In genomic region chr1:180893614-180894013, GRCh38 we compare ENCODE assay signal across 34 cellular contexts. TPM values are rescaled to one million over a fixed set of nuclear protein-coding genes. Genes with fewer than 3 reads are reported as not detected.
"Had no signal": no experiment of that assay in that cellular context is flagged by ENCODE, and none has a peak within 500 bp of the region (broad histone marks: within the 10 kb centered on the region; RNA-seq: fewer than 3 reads in every experiment).

No MANE protein-coding gene starts in this region.

- ATAC-seq: activated CD8-positive, alpha-beta memory T cell treated with anti-CD3 and anti-CD28 coated beads, Interleukin-2, amount 10 ng/mL, durations not matched to agents 7 days and 5 days; activated CD8-positive, alpha-beta T cell treated with anti-CD3 and anti-CD28 coated beads for 36 hours; body of pancreas; left lobe of liver; mucosa of descending colon; natural killer cell treated with Interleukin-12 subunit alpha and Interleukin-12 subunit beta and Interleukin-15 and Interleukin-18, amount 100 ng/mL, for 72 hours; stimulated activated effector memory CD8-positive, alpha-beta T cell treated with anti-CD3 and anti-CD28 coated beads, Interleukin-12 subunit alpha, Interleukin-12 subunit beta, amount 100 ng/mL, for 72 hours had no signal

- H3K27me3 ChIP-seq: adrenal gland, body of pancreas, colonic mucosa, dorsolateral prefrontal cortex, ovary, sigmoid colon, uterus had no signal

- H3K9me3 Mint-ChIP-seq: activated CD8-positive, alpha-beta T cell treated with anti-CD3 and anti-CD28 coated beads for 36 hours; activated naive CD4-positive, alpha-beta T cell treated with anti-CD3 and anti-CD28 coated beads for 36 hours; activated naive CD8-positive, alpha-beta T cell treated with anti-CD3 and anti-CD28 coated beads for 36 hours; stimulated activated effector memory CD8-positive, alpha-beta T cell treated with anti-CD3 and anti-CD28 coated beads, Interleukin-12 subunit alpha, Interleukin-12 subunit beta, amount 100 ng/mL, for 72 hours; stimulated activated naive CD8-positive, alpha-beta T cell treated with anti-CD3 and anti-CD28 coated beads, Interleukin-15, Interleukin-2, amounts not matched to agents 100 ng/mL and 50 ng/mL, for 24 hours had no signal

- H3K27me3 Mint-ChIP-seq: activated CD8-positive, alpha-beta memory T cell treated with anti-CD3 and anti-CD28 coated beads, Interleukin-2, amount 10 ng/mL, durations not matched to agents 7 days and 5 days; activated CD8-positive, alpha-beta T cell treated with anti-CD3 and anti-CD28 coated beads for 36 hours; activated naive CD8-positive, alpha-beta T cell treated with anti-CD3 and anti-CD28 coated beads for 36 hours; natural killer cell treated with Interleukin-12 subunit alpha and Interleukin-12 subunit beta and Interleukin-15 and Interleukin-18, amount 100 ng/mL, for 72 hours; stimulated activated naive CD8-positive, alpha-beta T cell treated with anti-CD3 and anti-CD28 coated beads, Interleukin-15, Interleukin-2, amounts not matched to agents 100 ng/mL and 50 ng/mL, for 24 hours; type B pancreatic cell had no signal

- H3K4me3 ChIP-seq: adrenal gland, body of pancreas, colonic mucosa, dorsolateral prefrontal cortex, lung, mucosa of descending colon, ovary, prostate gland, sigmoid colon, thoracic aorta, uterus had no signal

- DNase-seq: activated CD4-positive, alpha-beta T cell treated with anti-CD3 and anti-CD28 coated beads, Interleukin-2, amount 50 U/mL, for 1 hour; activated CD4-positive, CD25-positive, alpha-beta regulatory T cell treated with anti-CD3 and anti-CD28 coated beads, Interleukin-2, amount 50 U/mL, for 72 hours; activated CD8-positive, alpha-beta memory T cell treated with anti-CD3 and anti-CD28 coated beads, Interleukin-2, amount 10 ng/mL, durations not matched to agents 7 days and 5 days; activated CD8-positive, alpha-beta T cell treated with anti-CD3 and anti-CD28 coated beads for 36 hours; activated naive CD4-positive, alpha-beta T cell treated with anti-CD3 and anti-CD28 coated beads for 36 hours; activated naive CD8-positive, alpha-beta T cell treated with anti-CD3 and anti-CD28 coated beads for 36 hours; activated T-cell treated with anti-CD3 and anti-CD28 coated beads, Interleukin-2, amount 50 U/mL, for 48 hours; adrenal gland; aorta; body of pancreas; cerebellar nuclear complex; colonic mucosa; dorsolateral prefrontal cortex; effector memory CD4-positive, alpha-beta T cell; erythroblast; hypothalamus; immature natural killer cell; kidney; mucosa of descending colon; ovary; retina; sigmoid colon; small intestine; stimulated activated CD4-positive, alpha-beta T cell treated with anti-CD3 and anti-CD28 coated beads, Interleukin-4, amount 100 ng/mL, for 24 hours; T-helper 2 cell; uterus had no signal

- H3K36me3 Mint-ChIP-seq: activated CD8-positive, alpha-beta memory T cell treated with anti-CD3 and anti-CD28 coated beads, Interleukin-2, amount 10 ng/mL, durations not matched to agents 7 days and 5 days; natural killer cell treated with Interleukin-12 subunit alpha and Interleukin-12 subunit beta and Interleukin-15 and Interleukin-18, amount 100 ng/mL, for 72 hours; stimulated activated effector memory CD8-positive, alpha-beta T cell treated with anti-CD3 and anti-CD28 coated beads, Interleukin-12 subunit alpha, Interleukin-12 subunit beta, amount 100 ng/mL, for 72 hours; type B pancreatic cell had no signal

- H3K4me3 Mint-ChIP-seq: activated CD8-positive, alpha-beta memory T cell treated with anti-CD3 and anti-CD28 coated beads, Interleukin-2, amount 10 ng/mL, durations not matched to agents 7 days and 5 days; activated CD8-positive, alpha-beta T cell treated with anti-CD3 and anti-CD28 coated beads for 36 hours; activated naive CD4-positive, alpha-beta T cell treated with anti-CD3 and anti-CD28 coated beads for 36 hours; activated naive CD8-positive, alpha-beta T cell treated with anti-CD3 and anti-CD28 coated beads for 36 hours; natural killer cell treated with Interleukin-12 subunit alpha and Interleukin-12 subunit beta and Interleukin-15 and Interleukin-18, amount 100 ng/mL, for 72 hours; stimulated activated effector memory CD8-positive, alpha-beta T cell treated with anti-CD3 and anti-CD28 coated beads, Interleukin-12 subunit alpha, Interleukin-12 subunit beta, amount 100 ng/mL, for 72 hours; stimulated activated naive CD8-positive, alpha-beta T cell treated with anti-CD3 and anti-CD28 coated beads, Interleukin-15, Interleukin-2, amounts not matched to agents 100 ng/mL and 50 ng/mL, for 24 hours; type B pancreatic cell had no signal

- H3K27ac ChIP-seq: adrenal gland, body of pancreas, colonic mucosa, dorsolateral prefrontal cortex, ovary, prostate gland, sigmoid colon, thoracic aorta, uterus had no signal

- H3K27ac Mint-ChIP-seq: activated CD8-positive, alpha-beta memory T cell treated with anti-CD3 and anti-CD28 coated beads, Interleukin-2, amount 10 ng/mL, durations not matched to agents 7 days and 5 days; activated CD8-positive, alpha-beta T cell treated with anti-CD3 and anti-CD28 coated beads for 36 hours; activated naive CD4-positive, alpha-beta T cell treated with anti-CD3 and anti-CD28 coated beads for 36 hours; activated naive CD8-positive, alpha-beta T cell treated with anti-CD3 and anti-CD28 coated beads for 36 hours; immature natural killer cell; natural killer cell treated with Interleukin-12 subunit alpha and Interleukin-12 subunit beta and Interleukin-15 and Interleukin-18, amount 100 ng/mL, for 72 hours; stimulated activated effector memory CD8-positive, alpha-beta T cell treated with anti-CD3 and anti-CD28 coated beads, Interleukin-12 subunit alpha, Interleukin-12 subunit beta, amount 100 ng/mL, for 72 hours; stimulated activated naive CD8-positive, alpha-beta T cell treated with anti-CD3 and anti-CD28 coated beads, Interleukin-15, Interleukin-2, amounts not matched to agents 100 ng/mL and 50 ng/mL, for 24 hours; type B pancreatic cell had no signal

- H3K4me1 Mint-ChIP-seq: stimulated activated effector memory CD8-positive, alpha-beta T cell treated with anti-CD3 and anti-CD28 coated beads, Interleukin-12 subunit alpha, Interleukin-12 subunit beta, amount 100 ng/mL, for 72 hours had no signal

- H3K36me3 ChIP-seq: adrenal gland, colonic mucosa, ovary, prostate gland, sigmoid colon, thoracic aorta, uterus had no signal

- H3K4me1 ChIP-seq: adrenal gland, colonic mucosa, prostate gland, sigmoid colon, uterus had no signal

- H3K9me3 ChIP-seq: adrenal gland, body of pancreas, colonic mucosa, mucosa of descending colon, ovary, prostate gland, sigmoid colon, thoracic aorta, uterus had no signal

RNA-seq across cellular contexts. Expression of gene KIAA1614, which starts 19.1 kb away (rescaled TPM):
- total RNA-seq: activated naive CD4-positive, alpha-beta T cell treated with anti-CD3 and anti-CD28 coated beads for 36 hours had no signal
